Comparison of ENCODE assay signal across 21 cellular contexts in genomic region chr1:210855440-210855839, GRCh38.
DNase-seq lines count a peak whose midpoint lies in the region; ATAC-seq and TF ChIP-seq lines count a peak whose summit lies in the region.
"Had no signal": no experiment of that assay in that cellular context is flagged by ENCODE, and none has a peak within 500 bp of the region (broad histone marks: within the 10 kb centered on the region; RNA-seq: fewer than 3 reads in every experiment).

No MANE protein-coding gene starts in this region.

- H4K20me1 ChIP-seq in GM23338 (replicated peaks; ENCODE audit: insufficient read depth), result no peaks in the 10 kb centered on the region; the same call in 1 of the 2 replicates
- H4K20me1 ChIP-seq: BLaER1 had no signal

- TF ChIP-seq RAD21 in Ishikawa (IDR thresholded peaks at IDR 0.05; ENCODE audit: low read depth), result no peak

- no peak overlapping the region for H3K27ac Mint-ChIP-seq in GM23338
- no peak overlapping the region for H3K27ac Mint-ChIP-seq in activated T-cell treated with anti-CD3 and anti-CD28 coated beads, Interleukin-2, amount 50 U/mL, for 24 hours
- H3K27ac Mint-ChIP-seq: CD8-positive, alpha-beta memory T cell; H9; IgD-negative memory B cell had no signal

- H3K36me3 Mint-ChIP-seq in GM23338 (ENCODE audit: low read depth), result no peaks in the 10 kb centered on the region
- H3K36me3 Mint-ChIP-seq in activated T-cell treated with anti-CD3 and anti-CD28 coated beads, Interleukin-2, amount 50 U/mL, for 24 hours (ENCODE audit: low read depth), result no peaks in the 10 kb centered on the region
- H3K36me3 Mint-ChIP-seq: CD8-positive, alpha-beta memory T cell; IgD-negative memory B cell had no signal

- TF ChIP-seq POLR2A in prostate gland (IDR thresholded peaks at IDR 0.05), result no peak

- DNase-seq in GM23338 (ENCODE audit: low spot score) (peak; percentile 49), amniotic epithelial cell (ENCODE audit: low read depth) (peak; percentile 2), iPS DF 4.7 (ENCODE audit: extremely low read depth, low spot score) (peak; percentile 1), prostate gland (ENCODE audit: low spot score) (no peak), hippocampal formation (lab: John Stamatoyannopoulos, UW) (no peak)
- no peak for DNase-seq in activated T-cell treated with anti-CD3 and anti-CD28 coated beads, Interleukin-2, amount 50 U/mL, for 24 hours
- DNase-seq: CD8-positive, alpha-beta memory T cell; DMS53; H9; Kasumi-1; MG63; NCI-H1048; NCI-H1694 treated with DMSO at 0.1 percent for 48 hours; NCI-H82 had no signal

- H3K9me3 ChIP-seq in prostate gland, result no peaks in the 10 kb centered on the region
- H3K9me3 ChIP-seq: A549, BLaER1, MG63, SJSA1 had no signal

- whole genome bisulfite sequencing in prostate gland, result 20% methylated on average over 4 of the region's 4 CpGs

- no peaks in the 10 kb centered on the region for H3K27me3 ChIP-seq in GM23338 (ENCODE audit: insufficient read depth)
- H3K27me3 ChIP-seq in prostate gland (replicated peaks; ENCODE audit: insufficient read depth), result no peaks in the 10 kb centered on the region
- H3K27me3 ChIP-seq: BLaER1, MG63, SJSA1 had no signal

- H2AFZ ChIP-seq in GM23338, result no peak overlapping the region

- no peaks in the 10 kb centered on the region for H3K4me1 Mint-ChIP-seq in GM23338
- H3K4me1 Mint-ChIP-seq in activated T-cell treated with anti-CD3 and anti-CD28 coated beads, Interleukin-2, amount 50 U/mL, for 24 hours (ENCODE audit: low read depth), result no peaks in the 10 kb centered on the region
- H3K4me1 Mint-ChIP-seq: CD8-positive, alpha-beta memory T cell; H9; IgD-negative memory B cell had no signal

- H3K4me3 Mint-ChIP-seq in GM23338, result no peak overlapping the region
- no peak overlapping the region for H3K4me3 Mint-ChIP-seq in activated T-cell treated with anti-CD3 and anti-CD28 coated beads, Interleukin-2, amount 50 U/mL, for 24 hours
- H3K4me3 Mint-ChIP-seq: CD8-positive, alpha-beta memory T cell; H9; IgD-negative memory B cell had no signal

- TF ChIP-seq EP300 in Ishikawa (IDR thresholded peaks at IDR 0.05; ENCODE audit: borderline replicate concordance), result no peak

- no peaks in the 10 kb centered on the region for H3K79me2 ChIP-seq in GM23338 (replicated peaks; ENCODE audit: insufficient read depth)

- H3K36me3 ChIP-seq in GM23338 (ENCODE audit: insufficient read depth), result no peaks in the 10 kb centered on the region
- no peaks in the 10 kb centered on the region for H3K36me3 ChIP-seq in prostate gland
- H3K36me3 ChIP-seq: BLaER1, MG63, SJSA1 had no signal

- H3K4me3 ChIP-seq in GM23338, result no peak overlapping the region
- no peak overlapping the region for H3K4me3 ChIP-seq in prostate gland
- H3K4me3 ChIP-seq: A549, BLaER1, MG63, SJSA1 had no signal

- H3K4me1 ChIP-seq in GM23338 (ENCODE audit: insufficient read depth), result no peaks in the 10 kb centered on the region
- H3K4me1 ChIP-seq in prostate gland (replicated peaks), result no peaks in the 10 kb centered on the region
- H3K4me1 ChIP-seq: SJSA1 had no signal

- H3K9me2 ChIP-seq in GM23338 (ENCODE audit: insufficient read depth), result no peaks in the 10 kb centered on the region

- ATAC-seq in GM23338 (peak; percentile 91), GM18870 (IDR thresholded peaks at IDR 0.05; ENCODE audit: unreplicated experiment) (no peak)
- ATAC-seq: A549, Panc1 had no signal

- no peaks in the 10 kb centered on the region for H3F3A ChIP-seq in GM23338 (replicated peaks; ENCODE audit: low read depth)

- TF ChIP-seq CTCF in GM23338 (conservative IDR thresholded peaks at IDR 0.05; ENCODE audit: low read depth in 2 of 2), result no peak
- no peak for TF ChIP-seq CTCF in prostate gland (IDR thresholded peaks at IDR 0.05)

- intact Hi-C loops in prostate gland (cut with DNase I), result no loop called here

- H3K27ac ChIP-seq in GM23338 (ENCODE audit: low read depth), result no peak overlapping the region
- H3K27ac ChIP-seq in prostate gland, result no peak overlapping the region
- H3K27ac ChIP-seq: A549, BLaER1, SJSA1 had no signal

- no peak overlapping the region for H3K4me2 ChIP-seq in GM23338
- H3K4me2 ChIP-seq: A549, BLaER1 had no signal

- no peaks in the 10 kb centered on the region for H3K27me3 Mint-ChIP-seq in GM23338 (ENCODE audit: insufficient read depth, low read depth, poor library complexity)
- H3K27me3 Mint-ChIP-seq in activated T-cell treated with anti-CD3 and anti-CD28 coated beads, Interleukin-2, amount 50 U/mL, for 24 hours, result peaks cover 4% of the 10 kb centered on the region

- no peaks in the 10 kb centered on the region for H3K9me3 Mint-ChIP-seq in GM23338
- H3K9me3 Mint-ChIP-seq in activated T-cell treated with anti-CD3 and anti-CD28 coated beads, Interleukin-2, amount 50 U/mL, for 24 hours, result no peaks in the 10 kb centered on the region
- H3K9me3 Mint-ChIP-seq: CD8-positive, alpha-beta memory T cell; H9; IgD-negative memory B cell had no signal

TF ChIP-seq in GM23338, 12 proteins besides CTCF, POLR2A, EP300 and RAD21:
- TF ChIP-seq REST (IDR thresholded peaks at IDR 0.05; ENCODE audit: unreplicated experiment) (peak; percentile 83), CREB1 (CRISPR knock-in tag; IDR thresholded peaks at IDR 0.05; ENCODE audit: low read depth) (no peak)
- TF ChIP-seq, protein P1, sequence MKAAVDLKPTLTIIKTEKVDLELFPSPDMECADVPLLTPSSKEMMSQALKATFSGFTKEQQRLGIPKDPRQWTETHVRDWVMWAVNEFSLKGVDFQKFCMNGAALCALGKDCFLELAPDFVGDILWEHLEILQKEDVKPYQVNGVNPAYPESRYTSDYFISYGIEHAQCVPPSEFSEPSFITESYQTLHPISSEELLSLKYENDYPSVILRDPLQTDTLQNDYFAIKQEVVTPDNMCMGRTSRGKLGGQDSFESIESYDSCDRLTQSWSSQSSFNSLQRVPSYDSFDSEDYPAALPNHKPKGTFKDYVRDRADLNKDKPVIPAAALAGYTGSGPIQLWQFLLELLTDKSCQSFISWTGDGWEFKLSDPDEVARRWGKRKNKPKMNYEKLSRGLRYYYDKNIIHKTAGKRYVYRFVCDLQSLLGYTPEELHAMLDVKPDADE (IDR thresholded peaks at IDR 0.05), result no peak

TF ChIP-seq in Ishikawa, 13 proteins besides CTCF, POLR2A, EP300 and RAD21:
- no peak for TF ChIP-seq FOXM1 (IDR thresholded peaks at IDR 0.05; ENCODE audit: borderline replicate concordance, low read depth)
- TF ChIP-seq REST (IDR thresholded peaks at IDR 0.05; ENCODE audit: low read depth), result peak; percentile 74
TF ChIP-seq in Ishikawa: peak in this region for 1.

Comparison
In these comparisons a context has a peak if more than half of its experiments do, and no peak if none do; other contexts are left out.
1. DNase-seq: peak in GM23338 (single experiment), amniotic epithelial cell (single experiment) and iPS DF 4.7 (single experiment); none in activated T-cell treated with anti-CD3 and anti-CD28 coated beads, Interleukin-2, amount 50 U/mL, for 24 hours (single experiment), prostate gland (single experiment) and hippocampal formation (0 of 2).